12 cellular contexts compared by ENCODE assay signal in genomic region chr5:61311836-61312808, GRCh38. TPM values are rescaled to one million over a fixed set of nuclear protein-coding genes. Genes with fewer than 3 reads are reported as not detected.
DNase-seq lines count a peak whose midpoint lies in the region; ATAC-seq, FAIRE-seq and TF ChIP-seq lines count a peak whose summit lies in the region.
"Had no signal": no experiment of that assay in that cellular context is flagged by ENCODE, and none has a peak within 500 bp of the region (broad histone marks: within the 10 kb centered on the region; RNA-seq: fewer than 3 reads in every experiment).

No MANE protein-coding gene starts in this region.

- TF ChIP-seq POLR2A in IMR-90 (IDR thresholded peaks at IDR 0.05; ENCODE audit: low read depth, low read length) (no peak), GM12892 (IDR thresholded peaks at IDR 0.05; ENCODE audit: low read depth, low read length) (no peak)

- peak overlapping the region; percentile 46 for H2AK5ac ChIP-seq in IMR-90 (ENCODE audit: low read depth, low read length)

- no peak for FAIRE-seq in GM12892 (lab: Jason Lieb, UNC)
- FAIRE-seq: kidney had no signal

- POLR2A ChIA-PET in IMR-90 (lab: Charles Lee; ENCODE audit: unreplicated experiment) = no interaction called here

- H3K4me3 ChIP-seq in ACC112 (ENCODE audit: low read depth, low read length) = peak overlapping the region; percentile 6; the same call in 1 of the 2 replicates
- H3K4me3 ChIP-seq in IMR-90 (ENCODE audit: insufficient read depth, low read depth, low read length) = no peak overlapping the region
- H3K4me3 ChIP-seq in brain microvascular endothelial cell (ENCODE audit: low read depth, low read length) = no peak overlapping the region

- BruUV-seq in IMR-90 (replicated peaks; lab: Mats Ljungman, UMichigan) = no TSS peak

- no peaks in the 10 kb centered on the region for H3K27me3 ChIP-seq in ACC112 (ENCODE audit: insufficient read depth, low read length)
- H3K27me3 ChIP-seq in IMR-90 (ENCODE audit: control insufficient read depth, insufficient read depth, low read length) = no peaks in the 10 kb centered on the region
- H3K27me3 ChIP-seq in brain microvascular endothelial cell (replicated peaks) = no peaks in the 10 kb centered on the region

- H3K9ac ChIP-seq in IMR-90 (ENCODE audit: low read depth, low read length) = no peak overlapping the region

- H3K27ac ChIP-seq in ACC112 (ENCODE audit: low read depth, low read length) (peak overlapping the region; percentile 94), IMR-90 (ENCODE audit: insufficient read depth, low read length) (peak overlapping the region; percentile 70), brain microvascular endothelial cell (peak overlapping the region; percentile 22)

- no peaks in the 10 kb centered on the region for H3K79me2 ChIP-seq in ACC112 (ENCODE audit: control insufficient read depth, insufficient read depth, low read length, unreplicated experiment)

- H2BK5ac ChIP-seq in IMR-90 (ENCODE audit: low read depth, low read length, poor library complexity, severe bottlenecking) = peak overlapping the region; percentile 56

- H2AK9ac ChIP-seq in IMR-90 (replicated peaks; ENCODE audit: low read depth, low read length, poor library complexity) = no peak overlapping the region

- peak overlapping the region; percentile 44 for H3K23ac ChIP-seq in IMR-90 (ENCODE audit: low read depth, low read length)

- intact Hi-C loops in IMR-90 (cut with micrococcal nuclease) = no loop called here

- TF ChIP-seq CTCF in IMR-90 (conservative IDR thresholded peaks at IDR 0.05; ENCODE audit: low read depth, low read length) (no peak), brain microvascular endothelial cell (IDR thresholded peaks at IDR 0.05; ENCODE audit: low read depth, low read length, missing control alignments) (no peak)

- H3K4me1 ChIP-seq in ACC112 (ENCODE audit: control insufficient read depth, insufficient read depth, low read length, unreplicated experiment) (peaks cover 63% of the 10 kb centered on the region), IMR-90 (ENCODE audit: control insufficient read depth, insufficient read depth, low read length) (peaks cover 25% of the 10 kb centered on the region)

- peak; percentile 38 for ATAC-seq in IMR-90 (ENCODE audit: low read depth)
- no peak for ATAC-seq in HG02852 (IDR thresholded peaks at IDR 0.05; ENCODE audit: unreplicated experiment)
- ATAC-seq: stimulated activated effector memory CD8-positive, alpha-beta T cell treated with anti-CD3 and anti-CD28 coated beads, Interleukin-12 subunit alpha, Interleukin-12 subunit beta, amount 100 ng/mL, for 72 hours had no signal

- peak overlapping the region; percentile 87 for H2BK120ac ChIP-seq in IMR-90 (ENCODE audit: low read depth, low read length)

- DNase-seq in IMR-90 = peak; percentile 91
- DNase-seq in brain microvascular endothelial cell = peak; percentile 75
- DNase-seq in kidney tubule cell (ENCODE audit: low spot score) = peak; percentile 93
- DNase-seq in GM12892 (ENCODE audit: insufficient read length) = no peak
- DNase-seq in DMS 273 (lab: John Stamatoyannopoulos, UW; ENCODE audit: unreplicated experiment) = no peak
- no peak for DNase-seq in activated T-cell treated with anti-CD3 and anti-CD28 coated beads for 4 hours
- DNase-seq: kidney, NCI-H1048, T-helper 9 cell had no signal

- dilution Hi-C loops in IMR-90 (cut with HindIII; ENCODE audit: low sequenced_read_pairs, unreplicated experiment) = no loop called here

- H4K20me1 ChIP-seq in IMR-90 (ENCODE audit: insufficient read depth, low read length) = no peaks in the 10 kb centered on the region

- no peak for TF ChIP-seq RAD21 in IMR-90 (IDR thresholded peaks at IDR 0.05; ENCODE audit: low read length)

- H4K5ac ChIP-seq in IMR-90 (ENCODE audit: low read depth, low read length) = peak overlapping the region; percentile 84; the same call in 1 of the 2 replicates

- H3K14ac ChIP-seq in IMR-90 (replicated peaks; ENCODE audit: low read depth, low read length) = peak overlapping the region; percentile 88

- WGBS in IMR-90 (ENCODE audit: extremely low coverage in 2 of 2, insufficient read length in 1 of 2), 2 experiments = no CpG with 5 or more reads among the region's 8 CpGs

- peak overlapping the region; percentile 63; the same call in 2 of the 3 replicates for H2BK15ac ChIP-seq in IMR-90 (ENCODE audit: low read depth, low read length)

- H2BK20ac ChIP-seq in IMR-90 (ENCODE audit: low read depth, low read length) = peak overlapping the region; percentile 75

- CTCF ChIA-PET in IMR-90 (lab: Yijun Ruan, JAX) = interaction anchor here (1.0 to 2.3 kb wide), 6 partner anchors 10 to 505 kb away, joined by 3 to 5 read pairs (median 3); no protein-coding TSS in a partner anchor

- H3K9me1 ChIP-seq in IMR-90 (ENCODE audit: insufficient read depth, low read length) = peaks cover 5% of the 10 kb centered on the region

- H3K36me3 ChIP-seq in ACC112 (ENCODE audit: insufficient read depth, low read length) (no peaks in the 10 kb centered on the region), IMR-90 (ENCODE audit: control insufficient read depth, insufficient read depth, low read length) (no peaks in the 10 kb centered on the region), brain microvascular endothelial cell (replicated peaks) (no peaks in the 10 kb centered on the region)

- peak overlapping the region; percentile 71 for H4K91ac ChIP-seq in IMR-90 (ENCODE audit: insufficient read depth, low read depth, low read length)

- H3K56ac ChIP-seq in IMR-90 (ENCODE audit: extremely low read depth, insufficient read depth, low read length) = no peak overlapping the region

- H3K4ac ChIP-seq in IMR-90 (ENCODE audit: low read depth, low read length) = peak overlapping the region; percentile 70

- H3K4me2 ChIP-seq in IMR-90 (ENCODE audit: low read depth, low read length) = peak overlapping the region; percentile 7; the same call in 1 of the 2 replicates

- H4K8ac ChIP-seq in IMR-90 (ENCODE audit: low read depth in 2 of 2, low read length in 2 of 2) = peak overlapping the region; percentile 22 to 43; a peak in 2 of 4 replicates

- 0 out of 4 replicates have a peak, but pooled peaks cover 0 to 3% of the 10 kb centered on the region in 2 experiments for H3K79me1 ChIP-seq in IMR-90 (ENCODE audit: low read depth in 1 of 2, low read length in 2 of 2)

- in situ Hi-C loops in IMR-90 (cut with MboI; ENCODE audit: low sequenced_read_pairs) (loop anchor here (25.0 kb wide), 1 partner anchor 625 kb away; no protein-coding TSS in a partner anchor), brain microvascular endothelial cell (cut with HindIII; ENCODE audit: low pct_ligation_motif_present, low sequenced_read_pairs) (no loop called here)

- H3K18ac ChIP-seq in IMR-90 (ENCODE audit: low read depth, low read length) = peak overlapping the region; percentile 37; the same call in 1 of the 2 replicates

- no peaks in the 10 kb centered on the region for H3K9me3 ChIP-seq in IMR-90 (ENCODE audit: control insufficient read depth, insufficient read depth, low read length)

- H2AFZ ChIP-seq in ACC112 (ENCODE audit: low read length, unreplicated experiment) (peak overlapping the region; percentile 66), IMR-90 (replicated peaks; ENCODE audit: low read length, poor library complexity) (peak overlapping the region; percentile 12)

TF ChIP-seq in IMR-90, 13 proteins besides CTCF, POLR2A, EP300 and RAD21:
- no peak for TF ChIP-seq FOS (IDR thresholded peaks at IDR 0.05; ENCODE audit: low read depth, low read length)
- TF ChIP-seq NFE2L2 (IDR thresholded peaks at IDR 0.05; ENCODE audit: low read depth, low read length) = no peak
- TF ChIP-seq USF2 (IDR thresholded peaks at IDR 0.05; ENCODE audit: low read depth, low read length) = no peak
- TF ChIP-seq ELK1 (IDR thresholded peaks at IDR 0.05; ENCODE audit: borderline replicate concordance, low read depth, low read length) = no peak
- no peak for TF ChIP-seq SMC3 (IDR thresholded peaks at IDR 0.05; ENCODE audit: low read depth, low read length)
- no peak for TF ChIP-seq MAZ (IDR thresholded peaks at IDR 0.05; ENCODE audit: borderline replicate concordance, low read depth, low read length)
- TF ChIP-seq MAFK (IDR thresholded peaks at IDR 0.05; ENCODE audit: low read depth, low read length) = no peak

RNA-seq across cellular contexts. Expression of gene ZSWIM6, which starts 19.9 kb away (rescaled TPM):
- total RNA-seq in IMR-90 (2012; rRNA removed) = 10.8 TPM in 2 replicates
- 12.7 and 14.1 TPM in 2 replicates for polyA plus RNA-seq in IMR-90 (2012; rRNA removed)
- polyA plus RNA-seq in IMR-90 (2012; cell fraction: cytosol; rRNA removed) = 4.5 and 6.0 TPM in 2 replicates
- 31.9 and 56.3 TPM in 2 replicates for polyA plus RNA-seq in IMR-90 (2012; cell fraction: nucleus; rRNA removed; ENCODE audit: low replicate concordance)
- 1.4 TPM for polyA plus RNA-seq in GM12892 (2012; ENCODE audit: missing spikeins)

Comparison
In these comparisons a context has a peak if more than half of its experiments do, and no peak if none do; other contexts are left out.
1. H3K27ac ChIP-seq: peak in every context shown above with its lines; median percentile 94 in ACC112; 70 in IMR-90; 22 in brain microvascular endothelial cell.
2. DNase-seq: peak in IMR-90 (single experiment), brain microvascular endothelial cell (single experiment) and kidney tubule cell (single experiment); none in GM12892 (single experiment), DMS 273 (single experiment) and activated T-cell treated with anti-CD3 and anti-CD28 coated beads for 4 hours (single experiment).